Comparison of ENCODE assay signal across 24 cellular contexts in genomic region chr7:105985821-105986220, GRCh38.
"Had no signal": no experiment of that assay in that cellular context is flagged by ENCODE, and none has a peak within 500 bp of the region (broad histone marks: within the 10 kb centered on the region; RNA-seq: fewer than 3 reads in every experiment).

No MANE protein-coding gene starts in this region.

- ATAC-seq: activated CD4-positive, alpha-beta T cell treated with anti-CD3 and anti-CD28 coated beads for 36 hours; activated T-cell treated with anti-CD3 and anti-CD28 coated beads, Interleukin-2, amount 50 U/mL, for 72 hours; body of pancreas; effector memory CD8-positive, alpha-beta T cell; esophagus mucosa; pancreas; psoas muscle; stimulated activated naive CD8-positive, alpha-beta T cell treated with anti-CD3 and anti-CD28 coated beads, Interleukin-15, Interleukin-2, amounts not matched to agents 100 U/mL and 50 U/mL, for 24 hours had no signal

- H3K4me3 Mint-ChIP-seq: activated B cell treated with CpG ODN at 0.5 μM for 24 hours; activated CD4-positive, alpha-beta T cell treated with anti-CD3 and anti-CD28 coated beads for 36 hours; activated T-cell treated with anti-CD3 and anti-CD28 coated beads, Interleukin-2, amount 50 U/mL, for 72 hours; effector memory CD8-positive, alpha-beta T cell; immature natural killer cell; T-helper 1 cell treated with Interleukin-12 subunit alpha and Interleukin-12 subunit beta and Interleukin-4 antibody, amounts not matched to agents 30 μg/mL and 1 μg/mL, for 36 hours had no signal

- H3K27me3 ChIP-seq: body of pancreas, cardiac muscle cell, hepatocyte, pancreas, right atrium auricular region had no signal

- H3K9me3 ChIP-seq: body of pancreas, pancreas, psoas muscle, right atrium auricular region, spleen, tibial artery had no signal

- DNase-seq: activated B cell treated with CpG ODN at 0.5 μM for 24 hours; activated CD4-positive, alpha-beta T cell treated with anti-CD3 and anti-CD28 coated beads for 36 hours; activated CD4-positive, alpha-beta T cell treated with anti-CD3 and anti-CD28 coated beads, Interleukin-2, amount 50 U/mL, for 4 hours; activated effector memory CD4-positive, alpha-beta T cell treated with Interleukin-2 at 50 U/mL for 16 hours; activated naive CD4-positive, alpha-beta T cell treated with anti-CD3 and anti-CD28 coated beads, Interleukin-2, amount 50 U/mL, for 16 hours; activated T-cell treated with anti-CD3 and anti-CD28 coated beads, Interleukin-2, amount 50 U/mL, for 72 hours; body of pancreas; effector memory CD8-positive, alpha-beta T cell; foreskin melanocyte; immature natural killer cell; mesenchymal stem cell; pancreas; psoas muscle; spleen; stimulated activated CD4-positive, alpha-beta T cell treated with anti-CD3 and anti-CD28 coated beads, Interleukin-4, amount 100 ng/mL, for 1 hour; stimulated activated naive CD8-positive, alpha-beta T cell treated with anti-CD3 and anti-CD28 coated beads, Interleukin-15, Interleukin-2, amounts not matched to agents 100 U/mL and 50 U/mL, for 24 hours; T1000; tibial artery had no signal

- H3K27ac Mint-ChIP-seq: activated B cell treated with CpG ODN at 0.5 μM for 24 hours; activated CD4-positive, alpha-beta T cell treated with anti-CD3 and anti-CD28 coated beads for 36 hours; activated T-cell treated with anti-CD3 and anti-CD28 coated beads, Interleukin-2, amount 50 U/mL, for 72 hours; effector memory CD8-positive, alpha-beta T cell; immature natural killer cell; T-helper 1 cell treated with Interleukin-12 subunit alpha and Interleukin-12 subunit beta and Interleukin-4 antibody, amounts not matched to agents 30 μg/mL and 1 μg/mL, for 36 hours had no signal

- H3K4me1 ChIP-seq: body of pancreas, pancreas, psoas muscle, right atrium auricular region, spleen, tibial artery had no signal

- H3K4me3 ChIP-seq: body of pancreas, cardiac muscle cell, hepatocyte, pancreas, psoas muscle, right atrium auricular region, spleen, tibial artery had no signal

- H3K9me3 Mint-ChIP-seq: activated B cell treated with CpG ODN at 0.5 μM for 24 hours; activated T-cell treated with anti-CD3 and anti-CD28 coated beads, Interleukin-2, amount 50 U/mL, for 72 hours; effector memory CD8-positive, alpha-beta T cell; immature natural killer cell; nephron; T-helper 1 cell treated with Interleukin-12 subunit alpha and Interleukin-12 subunit beta and Interleukin-4 antibody, amounts not matched to agents 30 μg/mL and 1 μg/mL, for 36 hours had no signal

- H3K36me3 ChIP-seq: cardiac muscle cell, pancreas, right atrium auricular region, spleen, tibial artery had no signal

- H3K27ac ChIP-seq: body of pancreas, cardiac muscle cell, hepatocyte, pancreas, psoas muscle, right atrium auricular region, spleen, tibial artery had no signal

- H3K4me1 Mint-ChIP-seq: activated B cell treated with CpG ODN at 0.5 μM for 24 hours; activated CD4-positive, alpha-beta T cell treated with anti-CD3 and anti-CD28 coated beads for 36 hours; immature natural killer cell had no signal
